In genomic region chr21:41567237-41567636, GRCh38 we compare ENCODE assay signal across 3 cellular contexts. TPM values are rescaled to one million over a fixed set of nuclear protein-coding genes. Genes with fewer than 3 reads are reported as not detected.
"Had no signal": no experiment of that assay in that cellular context is flagged by ENCODE, and none has a peak within 500 bp of the region (broad histone marks: within the 10 kb centered on the region; RNA-seq: fewer than 3 reads in every experiment).

No MANE protein-coding gene starts in this region.

RNA-seq across cellular contexts. Expression of gene TMPRSS2, which starts 59.3 kb away (rescaled TPM):
- total RNA-seq: Right ventricle myocardium superior, SJSA1 had no signal
- polyA plus RNA-seq: SK-N-SH had no signal
